ENCODE assay signal across 17 cellular contexts in genomic region chr12:110599334-110599733, GRCh38. TPM values are rescaled to one million over a fixed set of nuclear protein-coding genes. Genes with fewer than 3 reads are reported as not detected.
A peak's percentile ranks its signal among the peaks of the same experiment; 100 is the strongest.
DNase-seq lines count a peak whose midpoint lies in the region; ATAC-seq, FAIRE-seq and TF ChIP-seq lines count a peak whose summit lies in the region.
"Had no signal": no experiment of that assay in that cellular context is flagged by ENCODE, and none has a peak within 500 bp of the region (broad histone marks: within the 10 kb centered on the region; RNA-seq: fewer than 3 reads in every experiment).

No MANE protein-coding gene starts in this region.

- H3K4me3 ChIP-seq in Karpas-422 (ENCODE audit: low read length), result no peak overlapping the region
- no peak overlapping the region for H3K4me3 ChIP-seq in kidney (ENCODE audit: low read length in 2 of 2)
- H3K4me3 ChIP-seq: GM23338 had no signal

- H3K4me3 Mint-ChIP-seq in activated CD4-positive, alpha-beta T cell treated with anti-CD3 and anti-CD28 coated beads for 36 hours, result no peak overlapping the region
- H3K4me3 Mint-ChIP-seq in activated B cell treated with CpG ODN at 0.5 μM for 24 hours, result no peak overlapping the region
- H3K4me3 Mint-ChIP-seq: GM23338 had no signal

- H3K9me3 Mint-ChIP-seq in activated CD4-positive, alpha-beta T cell treated with anti-CD3 and anti-CD28 coated beads for 36 hours (ENCODE audit: low read depth), result no peaks in the 10 kb centered on the region
- no peaks in the 10 kb centered on the region for H3K9me3 Mint-ChIP-seq in activated B cell treated with CpG ODN at 0.5 μM for 24 hours
- H3K9me3 Mint-ChIP-seq: CD4-positive, CD25-positive, alpha-beta regulatory T cell; GM23338 had no signal

- no peaks in the 10 kb centered on the region for H3K36me3 Mint-ChIP-seq in activated CD4-positive, alpha-beta T cell treated with anti-CD3 and anti-CD28 coated beads for 36 hours (ENCODE audit: low read depth)
- H3K36me3 Mint-ChIP-seq in activated B cell treated with CpG ODN at 0.5 μM for 24 hours (ENCODE audit: low read depth), result no peaks in the 10 kb centered on the region
- H3K36me3 Mint-ChIP-seq: CD4-positive, CD25-positive, alpha-beta regulatory T cell had no signal

- no peaks in the 10 kb centered on the region for H4K20me1 ChIP-seq in Karpas-422 (ENCODE audit: insufficient read depth, low read depth, low read length)

- no peak for TF ChIP-seq CTCF in activated B cell treated with CpG ODN at 0.5 μM for 24 hours (IDR thresholded peaks at IDR 0.05)
- TF ChIP-seq CTCF in kidney (IDR thresholded peaks at IDR 0.05; ENCODE audit: borderline replicate concordance, extremely low read depth, insufficient read depth), result no peak

- intact Hi-C loops in activated CD4-positive, alpha-beta T cell treated with anti-CD3 and anti-CD28 coated beads for 36 hours (cut with DNase I, micrococcal nuclease), result no loop called here
- intact Hi-C loops in activated B cell treated with CpG ODN at 0.5 μM for 24 hours (cut with micrococcal nuclease), result no loop called here
- intact Hi-C loops in kidney (cut with DNase I), result no loop called here

- no peaks in the 10 kb centered on the region for H3K79me2 ChIP-seq in Karpas-422 (ENCODE audit: low read length)

- peaks cover 9% of the 10 kb centered on the region for H3K4me1 Mint-ChIP-seq in activated CD4-positive, alpha-beta T cell treated with anti-CD3 and anti-CD28 coated beads for 36 hours
- H3K4me1 Mint-ChIP-seq in activated B cell treated with CpG ODN at 0.5 μM for 24 hours, result peaks cover 36% of the 10 kb centered on the region
- H3K4me1 Mint-ChIP-seq: GM23338 had no signal

- H3K36me3 ChIP-seq in Karpas-422 (ENCODE audit: insufficient read depth, low read length) (no peaks in the 10 kb centered on the region), kidney (ENCODE audit: control insufficient read depth in 1 of 2, insufficient read depth in 2 of 2, low read length in 2 of 2) (no peaks in the 10 kb centered on the region)

- no peak overlapping the region for H3K4me2 ChIP-seq in Karpas-422 (ENCODE audit: low read depth, low read length, poor library complexity, severe bottlenecking)
- H3K4me2 ChIP-seq: GM23338, KMS-11, SK-N-SH had no signal

- no peaks in the 10 kb centered on the region for H3K9me2 ChIP-seq in Karpas-422 (replicated peaks; ENCODE audit: insufficient read depth, low read length)
- H3K9me2 ChIP-seq: SK-N-SH had no signal

- FAIRE-seq in kidney (lab: Jason Lieb, UNC), result no peak
- FAIRE-seq: A204.1 had no signal

- POLR2A ChIA-PET in activated CD4-positive, alpha-beta T cell treated with anti-CD3 and anti-CD28 coated beads for 36 hours (lab: Charles Lee), result no interaction called here
- POLR2A ChIA-PET in activated B cell treated with CpG ODN at 0.5 μM for 24 hours (lab: Charles Lee), result interaction anchor here (0.9 to 2.3 kb wide), 2 partner anchors 130 to 149 kb away, joined by 3 to 31 read pairs; partner anchors contain the start of genes ARPC3 and FAM216A

- H3K9me3 ChIP-seq in Karpas-422 (ENCODE audit: low read length), result no peaks in the 10 kb centered on the region
- no peaks in the 10 kb centered on the region for H3K9me3 ChIP-seq in kidney (ENCODE audit: control insufficient read depth in 1 of 2, low read length in 2 of 2)
- H3K9me3 ChIP-seq: SK-N-SH had no signal

- no peak overlapping the region for H3K9ac ChIP-seq in Karpas-422 (ENCODE audit: low read length)
- H3K9ac ChIP-seq in kidney (ENCODE audit: low read length in 2 of 2), result no peak overlapping the region
- H3K9ac ChIP-seq: KMS-11, SK-N-SH had no signal

- peak overlapping the region; percentile 26 for H3K27ac Mint-ChIP-seq in activated CD4-positive, alpha-beta T cell treated with anti-CD3 and anti-CD28 coated beads for 36 hours
- peak overlapping the region; percentile 2 for H3K27ac Mint-ChIP-seq in activated B cell treated with CpG ODN at 0.5 μM for 24 hours
- H3K27ac Mint-ChIP-seq: CD4-positive, CD25-positive, alpha-beta regulatory T cell; GM23338 had no signal

- DNase-seq in activated CD4-positive, alpha-beta T cell treated with anti-CD3 and anti-CD28 coated beads for 36 hours, result no peak
- DNase-seq in activated CD4-positive, alpha-beta T cell treated with anti-CD3 and anti-CD28 coated beads for 48 hours, result no peak
- DNase-seq in Karpas-422 (peak; percentile 34), activated B cell treated with CpG ODN at 0.5 μM for 24 hours (no peak), pons (ENCODE audit: low spot score) (peak; percentile 47), HCEC 1CT (no peak), kidney (no peak)
- DNase-seq: CD4-positive, CD25-positive, alpha-beta regulatory T cell; MM.1S; NCI-H1417 treated with DMSO at 0.1 percent for 48 hours; NCI-H2029 treated with DMSO at 0.1 percent for 48 hours; NCI-H510A treated with DMSO at 0.1 percent for 48 hours; SK-N-SH had no signal

- H3K27me3 ChIP-seq in Karpas-422 (ENCODE audit: low read length), result no peaks in the 10 kb centered on the region

- no peaks in the 10 kb centered on the region for H3K27me3 Mint-ChIP-seq in activated CD4-positive, alpha-beta T cell treated with anti-CD3 and anti-CD28 coated beads for 36 hours
- no peaks in the 10 kb centered on the region for H3K27me3 Mint-ChIP-seq in activated B cell treated with CpG ODN at 0.5 μM for 24 hours
- H3K27me3 Mint-ChIP-seq: CD4-positive, CD25-positive, alpha-beta regulatory T cell had no signal

- H3K4me1 ChIP-seq in Karpas-422 (ENCODE audit: low read length) (peaks cover 17% of the 10 kb centered on the region), kidney (ENCODE audit: control insufficient read depth in 1 of 2, insufficient read depth in 1 of 2, low read depth in 1 of 2, low read length in 2 of 2) (no peaks in the 10 kb centered on the region)

- CTCF ChIA-PET in activated CD4-positive, alpha-beta T cell treated with anti-CD3 and anti-CD28 coated beads for 36 hours (lab: Charles Lee), result interaction anchor here (0.6 to 15.3 kb wide), 13 partner anchors 9 to 214 kb away, joined by 3 to 240 read pairs (median 37); partner anchors contain the start of genes ARPC3, FAM216A, GPN3 and RAD9B
- CTCF ChIA-PET in activated B cell treated with CpG ODN at 0.5 μM for 24 hours (lab: Charles Lee), result interaction anchor here (0.7 to 8.2 kb wide), 17 partner anchors 14 to 151 kb away, joined by 3 to 189 read pairs (median 15); partner anchors contain the start of genes ARPC3, FAM216A, GPN3 and RAD9B

- peak overlapping the region; percentile 34; the same call in 1 of the 2 replicates for H2AFZ ChIP-seq in Karpas-422 (ENCODE audit: low read length)
- H2AFZ ChIP-seq: GM23338 had no signal

- no peak for ATAC-seq in activated CD4-positive, alpha-beta T cell treated with anti-CD3 and anti-CD28 coated beads for 36 hours
- no peak for ATAC-seq in activated B cell treated with CpG ODN at 0.5 μM for 24 hours (ENCODE audit: low read depth)
- ATAC-seq in HG03108 (IDR thresholded peaks at IDR 0.05; ENCODE audit: unreplicated experiment), result no peak
- ATAC-seq: GM23338 had no signal

- H3K27ac ChIP-seq in Karpas-422 (ENCODE audit: low read length) (no peak overlapping the region), kidney (ENCODE audit: low read depth in 2 of 2, low read length in 2 of 2) (no peak overlapping the region)
- H3K27ac ChIP-seq: KMS-11 had no signal

RNA-seq across cellular contexts. Expression of gene TCTN1, which starts 14.6 kb away (rescaled TPM):
- 1 to 10 TPM; 7.2 to 7.3 TPM for total RNA-seq in activated CD4-positive, alpha-beta T cell treated with anti-CD3 and anti-CD28 coated beads for 36 hours
- 31.0 and 31.3 TPM in 2 replicates for total RNA-seq in Karpas-422 (2014; rRNA removed; shearing (Covaris generic); ENCODE audit: low replicate concordance)
- total RNA-seq in activated B cell treated with CpG ODN at 0.5 μM for 24 hours (22.4 and 29.5 TPM in 2 replicates), kidney (76.9 TPM)
- polyA plus RNA-seq in kidney (ENCODE audit: insufficient read depth, low read depth, low replicate concordance), result 71.2 TPM

RNA-seq across cellular contexts. Expression of gene PPTC7, which starts 16.2 kb away (rescaled TPM):
- total RNA-seq in activated CD4-positive, alpha-beta T cell treated with anti-CD3 and anti-CD28 coated beads for 36 hours, result 10 to 100 TPM; 33.4 to 36.5 TPM
- total RNA-seq in Karpas-422 (2014; rRNA removed; shearing (Covaris generic); ENCODE audit: low replicate concordance), result 16.1 and 27.4 TPM in 2 replicates
- 34.5 and 40.8 TPM in 2 replicates for total RNA-seq in activated B cell treated with CpG ODN at 0.5 μM for 24 hours
- total RNA-seq in kidney, result 27.9 TPM
- polyA plus RNA-seq in kidney (ENCODE audit: insufficient read depth, low read depth, low replicate concordance), result 10.0 TPM

Comparison
In these comparisons a context has a peak if more than half of its experiments do, and no peak if none do; other contexts are left out.
1. DNase-seq: peak in Karpas-422 (single experiment) and pons (single experiment); none in activated CD4-positive, alpha-beta T cell treated with anti-CD3 and anti-CD28 coated beads for 36 hours (single experiment), activated CD4-positive, alpha-beta T cell treated with anti-CD3 and anti-CD28 coated beads for 48 hours (single experiment), activated B cell treated with CpG ODN at 0.5 μM for 24 hours (single experiment), HCEC 1CT (single experiment) and kidney (single experiment).